1 cellular context compared by ENCODE assay signal in the genomic region with DNA sequence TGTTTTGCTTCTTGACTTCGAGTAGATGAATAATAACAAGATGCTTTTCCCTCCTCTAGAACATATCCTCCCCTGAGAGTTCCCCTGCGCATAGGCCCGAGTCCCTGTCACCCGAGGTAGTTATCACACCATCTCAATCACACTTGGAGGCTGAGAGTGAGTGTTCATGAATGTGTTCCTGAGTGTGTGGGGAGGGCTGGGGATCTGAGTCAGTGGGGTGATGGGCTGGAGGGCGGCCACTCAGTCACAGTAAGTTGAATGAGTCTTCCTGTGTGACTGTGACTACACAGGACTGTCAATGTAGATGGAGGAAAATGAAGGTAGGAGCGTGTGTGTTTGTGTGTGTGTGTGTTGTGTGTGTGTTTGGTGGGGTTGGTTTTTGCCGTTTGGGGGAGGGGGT.
TF ChIP-seq lines count a peak whose summit lies in the region.

No MANE protein-coding gene starts in this region.

TF ChIP-seq in SK-N-SH, 30 proteins besides CTCF, POLR2A, EP300 and RAD21 (continued from another document):
- TF ChIP-seq, protein P1, sequence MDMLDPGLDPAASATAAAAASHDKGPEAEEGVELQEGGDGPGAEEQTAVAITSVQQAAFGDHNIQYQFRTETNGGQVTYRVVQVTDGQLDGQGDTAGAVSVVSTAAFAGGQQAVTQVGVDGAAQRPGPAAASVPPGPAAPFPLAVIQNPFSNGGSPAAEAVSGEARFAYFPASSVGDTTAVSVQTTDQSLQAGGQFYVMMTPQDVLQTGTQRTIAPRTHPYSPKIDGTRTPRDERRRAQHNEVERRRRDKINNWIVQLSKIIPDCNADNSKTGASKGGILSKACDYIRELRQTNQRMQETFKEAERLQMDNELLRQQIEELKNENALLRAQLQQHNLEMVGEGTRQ (IDR thresholded peaks at IDR 0.05; ENCODE audit: borderline replicate concordance, low read depth, low read length), result no peak
TF ChIP-seq in SK-N-SH: peak in this region for 0.
